27 cellular contexts compared by ENCODE assay signal in the genomic region with DNA sequence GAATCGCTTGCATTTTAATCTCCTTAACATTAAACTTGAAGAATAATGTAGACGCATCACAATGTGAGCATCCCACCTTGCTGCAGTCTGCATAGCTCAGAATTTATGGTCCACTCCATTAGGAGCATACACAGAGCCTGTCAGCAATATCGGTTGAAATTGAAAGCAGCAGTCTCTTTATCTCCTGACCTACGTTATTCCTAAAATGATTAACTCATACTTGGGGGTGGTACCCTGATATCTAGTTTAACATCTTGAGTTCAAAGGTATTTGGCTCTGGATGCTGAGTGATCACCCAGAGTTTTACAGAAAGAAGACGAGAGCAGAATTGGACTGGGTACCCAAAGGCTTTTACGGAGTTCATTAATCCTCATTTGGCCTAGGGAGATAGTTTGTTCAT.
"Had no signal": no experiment of that assay in that cellular context is flagged by ENCODE, and none has a peak within 500 bp of the region (broad histone marks: within the 10 kb centered on the region; RNA-seq: fewer than 3 reads in every experiment).

No MANE protein-coding gene starts in this region.

- ATAC-seq: left cardiac atrium; left lung; natural killer cell; sciatic nerve; stimulated activated effector memory CD8-positive, alpha-beta T cell treated with anti-CD3 and anti-CD28 coated beads, Interleukin-12 subunit alpha, Interleukin-12 subunit beta, amount 100 ng/mL, for 72 hours; upper lobe of right lung had no signal

- H3K27me3 Mint-ChIP-seq: stimulated activated naive CD8-positive, alpha-beta T cell treated with anti-CD3 and anti-CD28 coated beads, Interleukin-15, Interleukin-2, amounts not matched to agents 100 ng/mL and 50 ng/mL, for 24 hours had no signal

- H3K36me3 Mint-ChIP-seq: mesothelial cell of epicardium; naive B cell; natural killer cell; neural progenitor cell; stimulated activated effector memory CD8-positive, alpha-beta T cell treated with anti-CD3 and anti-CD28 coated beads, Interleukin-12 subunit alpha, Interleukin-12 subunit beta, amount 100 ng/mL, for 72 hours had no signal

- H3K9ac ChIP-seq: neural progenitor cell had no signal

- H3K4me2 ChIP-seq: neural progenitor cell had no signal

- H2AFZ ChIP-seq: neural progenitor cell had no signal

- H3K27ac Mint-ChIP-seq: mesothelial cell of epicardium; naive B cell; natural killer cell; nephron progenitor cell; neural progenitor cell; progenitor cell of endocrine pancreas; stimulated activated effector memory CD8-positive, alpha-beta T cell treated with anti-CD3 and anti-CD28 coated beads, Interleukin-12 subunit alpha, Interleukin-12 subunit beta, amount 100 ng/mL, for 72 hours; stimulated activated naive CD8-positive, alpha-beta T cell treated with anti-CD3 and anti-CD28 coated beads, Interleukin-15, Interleukin-2, amounts not matched to agents 100 ng/mL and 50 ng/mL, for 24 hours had no signal

- DNase-seq: hippocampal formation; kidney glomerular epithelial cell; left cardiac atrium; left lung; mesendoderm; naive B cell; natural killer cell; nephron progenitor cell; occipital lobe; spleen; stimulated activated CD4-positive, alpha-beta T cell treated with anti-CD3 and anti-CD28 coated beads, Interleukin-4, amount 100 ng/mL, for 24 hours; stimulated activated naive CD4-positive, alpha-beta T cell; tibial artery; trophoblast cell; upper lobe of right lung had no signal

- H3K4me3 Mint-ChIP-seq: mesothelial cell of epicardium; naive B cell; natural killer cell; nephron progenitor cell; neural progenitor cell; stimulated activated effector memory CD8-positive, alpha-beta T cell treated with anti-CD3 and anti-CD28 coated beads, Interleukin-12 subunit alpha, Interleukin-12 subunit beta, amount 100 ng/mL, for 72 hours; stimulated activated naive CD8-positive, alpha-beta T cell treated with anti-CD3 and anti-CD28 coated beads, Interleukin-15, Interleukin-2, amounts not matched to agents 100 ng/mL and 50 ng/mL, for 24 hours had no signal

- H3K9me3 ChIP-seq: left lung, neutrophil, right atrium auricular region, spleen, suprapubic skin, thoracic aorta, tibial artery, upper lobe of right lung had no signal

- H3K4me1 Mint-ChIP-seq: naive B cell; natural killer cell; nephron progenitor cell; stimulated activated effector memory CD8-positive, alpha-beta T cell treated with anti-CD3 and anti-CD28 coated beads, Interleukin-12 subunit alpha, Interleukin-12 subunit beta, amount 100 ng/mL, for 72 hours had no signal

- H3K9me3 Mint-ChIP-seq: mesothelial cell of epicardium; naive B cell; natural killer cell; nephron progenitor cell; neural progenitor cell; stimulated activated effector memory CD8-positive, alpha-beta T cell treated with anti-CD3 and anti-CD28 coated beads, Interleukin-12 subunit alpha, Interleukin-12 subunit beta, amount 100 ng/mL, for 72 hours had no signal

- H3K27ac ChIP-seq: left lung, neural progenitor cell, neutrophil, right atrium auricular region, skin epidermis, spleen, suprapubic skin, thoracic aorta, tibial artery, upper lobe of right lung had no signal

- H3K4me3 ChIP-seq: left lung, lung, neural progenitor cell, right atrium auricular region, skin epidermis, spleen, suprapubic skin, thoracic aorta, tibial artery, upper lobe of right lung had no signal

- H3K27me3 ChIP-seq: left lung, neural progenitor cell, neutrophil, right atrium auricular region, spleen, suprapubic skin, tibial artery, upper lobe of right lung had no signal

- H3K36me3 ChIP-seq: left lung, neural progenitor cell, neutrophil, right atrium auricular region, spleen, suprapubic skin, thoracic aorta, tibial artery, upper lobe of right lung had no signal

- H3K4me1 ChIP-seq: left lung, right atrium auricular region, spleen, suprapubic skin, tibial artery, upper lobe of right lung had no signal
